In the genomic region with DNA sequence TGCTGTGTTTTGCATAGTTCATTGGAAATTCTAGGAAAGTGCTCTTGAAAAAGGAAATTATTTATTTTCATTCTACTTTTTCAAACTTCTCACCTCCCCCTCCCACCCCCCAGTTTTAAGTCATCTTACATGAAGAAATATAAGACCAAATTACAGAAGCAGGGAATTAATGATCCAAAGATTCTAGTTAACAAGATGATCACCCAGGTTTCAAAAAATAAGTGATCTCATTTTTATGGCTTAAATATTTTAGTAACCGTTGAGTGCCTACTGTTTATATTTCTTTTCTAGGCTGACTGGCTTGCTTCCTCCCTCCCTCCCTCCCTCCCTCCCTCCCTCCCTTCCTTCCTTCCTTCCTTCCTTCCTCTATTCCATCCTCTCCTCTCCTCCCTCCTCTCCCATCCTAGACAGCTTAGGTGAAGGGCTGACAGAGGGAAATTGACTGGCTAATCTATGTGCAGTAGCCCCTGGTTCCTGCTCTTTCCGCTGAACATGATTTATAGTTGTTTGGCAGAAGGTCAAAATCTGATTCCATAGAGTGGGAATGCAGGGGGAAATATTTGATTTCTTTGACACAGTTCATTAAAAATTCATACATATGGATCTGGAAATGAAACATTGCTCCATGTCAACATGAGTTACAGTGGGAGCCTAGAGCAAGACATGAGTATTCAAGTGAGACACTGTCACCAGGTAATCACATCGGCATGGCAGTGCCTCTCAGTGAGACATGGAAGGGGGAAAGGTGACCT, we compare ENCODE assay signal across 23 cellular contexts.
DNase-seq lines count a peak whose midpoint lies in the region; ATAC-seq, FAIRE-seq and TF ChIP-seq lines count a peak whose summit lies in the region.
"Had no signal": no experiment of that assay in that cellular context is flagged by ENCODE, and none has a peak within 500 bp of the region (broad histone marks: within the 10 kb centered on the region; RNA-seq: fewer than 3 reads in every experiment).

No MANE protein-coding gene starts in this region.

- TF ChIP-seq POLR2A in endothelial cell of umbilical vein (IDR thresholded peaks at IDR 0.05; ENCODE audit: low read depth, low read length) = no peak

- H3K9me3 ChIP-seq in A673 (ENCODE audit: low read depth, low read length, poor library complexity, severe bottlenecking) (no peaks in the 10 kb centered on the region), endothelial cell of umbilical vein (replicated peaks; ENCODE audit: control insufficient read depth, insufficient read depth, low read length) (no peaks in the 10 kb centered on the region), ascending aorta (no peaks in the 10 kb centered on the region)
- H3K9me3 ChIP-seq: body of pancreas, HAP-1, sigmoid colon, SJCRH30 had no signal

- H2AFZ ChIP-seq in endothelial cell of umbilical vein (ENCODE audit: low read depth, low read length) = no peak overlapping the region

- FAIRE-seq in endothelial cell of umbilical vein (lab: Jason Lieb, UNC) = peak; percentile 67
- FAIRE-seq: GM19239 had no signal

- H3K79me2 ChIP-seq in endothelial cell of umbilical vein (ENCODE audit: control insufficient read depth, insufficient read depth, low read length) = no peaks in the 10 kb centered on the region

- CTCF ChIA-PET in A673 (lab: Charles Lee) (interaction anchor here (1.5 kb wide), 1 partner anchor 344 kb away, joined by 7 read pairs; no protein-coding TSS in a partner anchor), endothelial cell of umbilical vein (lab: Charles Lee) (interaction anchor here (1.5 kb wide), 1 partner anchor 10 kb away, joined by 3 read pairs; no protein-coding TSS in a partner anchor)

- no peak for TF ChIP-seq CTCF in A673 (conservative IDR thresholded peaks at IDR 0.05; ENCODE audit: low read depth, low read length)
- TF ChIP-seq CTCF in endothelial cell of umbilical vein (IDR thresholded peaks at IDR 0.05; ENCODE audit: extremely low read depth in 1 of 2, insufficient read depth in 1 of 2, low read depth in 1 of 2, low read length in 2 of 2) = no peak
- TF ChIP-seq CTCF in ascending aorta (IDR thresholded peaks at IDR 0.05) = no peak

- no peaks in the 10 kb centered on the region for H4K20me1 ChIP-seq in endothelial cell of umbilical vein (replicated peaks; ENCODE audit: control insufficient read depth, extremely low read depth, insufficient read depth, low read length)

- peak overlapping the region; percentile 57 for H3K4me2 ChIP-seq in endothelial cell of umbilical vein (ENCODE audit: insufficient read depth, low read length)

- BruUV-seq in A673 (replicated peaks; lab: Mats Ljungman, UMichigan) (no TSS peak), endothelial cell of umbilical vein (replicated peaks; lab: Mats Ljungman, UMichigan) (no TSS peak)

- no peak overlapping the region for H3K9ac ChIP-seq in endothelial cell of umbilical vein (replicated peaks; ENCODE audit: extremely low read depth, insufficient read depth, low read length)

- no peaks in the 10 kb centered on the region for H3K9me1 ChIP-seq in endothelial cell of umbilical vein (replicated peaks; ENCODE audit: control insufficient read depth, extremely low read depth, insufficient read depth, low read length)

- H3K27ac ChIP-seq in A673 (ENCODE audit: low read depth, low read length, poor library complexity, severe bottlenecking) (no peak overlapping the region), endothelial cell of umbilical vein (ENCODE audit: insufficient read depth, low read depth, low read length) (peak overlapping the region; percentile 51), ascending aorta (no peak overlapping the region)
- H3K27ac ChIP-seq: body of pancreas, coronary artery, HL-60, sigmoid colon, SJCRH30 had no signal

- H3K4me1 ChIP-seq in A673 (ENCODE audit: insufficient read depth, low read length, poor library complexity, severe bottlenecking) (peaks cover 53% of the 10 kb centered on the region), endothelial cell of umbilical vein (ENCODE audit: control insufficient read depth, extremely low read depth, insufficient read depth, low read length) (peaks cover 25% of the 10 kb centered on the region), ascending aorta (no peaks in the 10 kb centered on the region)
- H3K4me1 ChIP-seq: body of pancreas, HAP-1, SJCRH30 had no signal

- ATAC-seq in GM21786 (IDR thresholded peaks at IDR 0.05; ENCODE audit: unreplicated experiment) = no peak
- ATAC-seq: activated CD4-positive, CD25-positive, alpha-beta regulatory T cell treated with anti-CD3 and anti-CD28 coated beads, Interleukin-2, amount 50 U/mL, for 24 hours; body of pancreas; left ventricle myocardium superior; stimulated activated naive CD8-positive, alpha-beta T cell treated with anti-CD3 and anti-CD28 coated beads, Interleukin-15, Interleukin-2, amounts not matched to agents 100 U/mL and 50 U/mL, for 24 hours had no signal

- no peak overlapping the region for H3K4me3 ChIP-seq in A673 (ENCODE audit: low read depth, low read length, poor library complexity, severe bottlenecking)
- no peak overlapping the region for H3K4me3 ChIP-seq in endothelial cell of umbilical vein (replicated peaks in 1 of 3; ENCODE audit: insufficient read depth in 1 of 3, low read depth in 1 of 3, low read length in 3 of 3)
- no peak overlapping the region for H3K4me3 ChIP-seq in ascending aorta
- H3K4me3 ChIP-seq: body of pancreas, coronary artery, HAP-1, sigmoid colon, SJCRH30 had no signal

- intact Hi-C loops in A673 (cut with micrococcal nuclease; ENCODE audit: unreplicated experiment) = no loop called here
- intact Hi-C loops in endothelial cell of umbilical vein (cut with micrococcal nuclease) = loop anchor here (1.0 to 2.0 kb wide), 2 partner anchors 17 to 49 kb away; no protein-coding TSS in a partner anchor
- intact Hi-C loops in posterior vena cava (cut with DNase I) = no loop called here
- intact Hi-C loops in ascending aorta (cut with DNase I) = no loop called here

- POLR2A ChIA-PET in A673 (lab: Charles Lee; ENCODE audit: low non-redundant PET) (interaction anchor here (0.7 kb wide), 1 partner anchor 131 kb away, joined by 4 read pairs; no protein-coding TSS in a partner anchor), endothelial cell of umbilical vein (lab: Charles Lee) (no interaction called here)

- dilution Hi-C loops in endothelial cell of umbilical vein (cut with MboI; ENCODE audit: extremely low pct_ligation_motif_present, low sequenced_read_pairs) = no loop called here

- H3K27me3 ChIP-seq in A673 (replicated peaks; ENCODE audit: insufficient read depth, low read depth, low read length, poor library complexity) (no peaks in the 10 kb centered on the region), endothelial cell of umbilical vein (ENCODE audit: control insufficient read depth in 2 of 2, insufficient read depth in 2 of 2, low read length in 2 of 2) (no peaks in the 10 kb centered on the region), ascending aorta (no peaks in the 10 kb centered on the region)
- H3K27me3 ChIP-seq: body of pancreas, sigmoid colon, SJCRH30 had no signal

- H3K36me3 ChIP-seq in A673 (ENCODE audit: insufficient read depth, low read length, poor library complexity, severe bottlenecking) (no peaks in the 10 kb centered on the region), endothelial cell of umbilical vein (ENCODE audit: control insufficient read depth in 2 of 2, extremely low read depth in 1 of 2, insufficient read depth in 2 of 2, low read length in 2 of 2) (no peaks in the 10 kb centered on the region), ascending aorta (no peaks in the 10 kb centered on the region)
- H3K36me3 ChIP-seq: HAP-1, sigmoid colon had no signal

- DNase-seq in A673 (ENCODE audit: low spot score) (peak; percentile 82), HCEC 1CT (peak; percentile 65), NCI-H2227 treated with DMSO at 0.1 percent for 48 hours (lab: John Stamatoyannopoulos, UW) (peak; percentile 17), endothelial cell of umbilical vein (ENCODE audit: low read depth, low spot score) (peak; percentile 87), OCI-M2 (lab: John Stamatoyannopoulos, UW; ENCODE audit: unreplicated experiment) (no peak), posterior vena cava (ENCODE audit: low spot score) (no peak), ascending aorta (ENCODE audit: low spot score in 2 of 2) (no peak)
- DNase-seq: activated naive CD8-positive, alpha-beta T cell treated with anti-CD3 and anti-CD28 coated beads for 36 hours; body of pancreas; CD4-positive, alpha-beta T cell; left ventricle myocardium superior; NCI-H1048; NCI-H524; sigmoid colon; SJCRH30; stimulated activated naive CD8-positive, alpha-beta T cell treated with anti-CD3 and anti-CD28 coated beads, Interleukin-15, Interleukin-2, amounts not matched to agents 100 U/mL and 50 U/mL, for 24 hours; trophoblast cell had no signal

TF ChIP-seq in endothelial cell of umbilical vein, 7 proteins besides CTCF, POLR2A, EP300 and RAD21:
- TF ChIP-seq FOS (IDR thresholded peaks at IDR 0.05; ENCODE audit: borderline replicate concordance, insufficient read depth, low read length) (no peak), GATA2 (IDR thresholded peaks at IDR 0.05; ENCODE audit: insufficient read depth, insufficient read length, low read depth, low read length) (peak; percentile 23), JUN (IDR thresholded peaks at IDR 0.05; ENCODE audit: borderline replicate concordance, insufficient read depth, insufficient read length, low read depth) (peak; percentile 37), EZH2 (IDR thresholded peaks at IDR 0.05; ENCODE audit: borderline replicate concordance, low read depth, low read length, severe bottlenecking) (no peak), POLR2AphosphoS5 (IDR thresholded peaks at IDR 0.05; ENCODE audit: insufficient read depth, low read depth, low read length) (no peak)
TF ChIP-seq in endothelial cell of umbilical vein: peak in this region for 2.

Comparison
In these comparisons a context has a peak if more than half of its experiments do, and no peak if none do; other contexts are left out.
1. DNase-seq: peak in A673 (single experiment), HCEC 1CT (single experiment), NCI-H2227 treated with DMSO at 0.1 percent for 48 hours (single experiment) and endothelial cell of umbilical vein (single experiment); none in OCI-M2 (single experiment), posterior vena cava (single experiment) and ascending aorta (0 of 2).